13 cellular contexts compared by ENCODE assay signal in the genomic region with DNA sequence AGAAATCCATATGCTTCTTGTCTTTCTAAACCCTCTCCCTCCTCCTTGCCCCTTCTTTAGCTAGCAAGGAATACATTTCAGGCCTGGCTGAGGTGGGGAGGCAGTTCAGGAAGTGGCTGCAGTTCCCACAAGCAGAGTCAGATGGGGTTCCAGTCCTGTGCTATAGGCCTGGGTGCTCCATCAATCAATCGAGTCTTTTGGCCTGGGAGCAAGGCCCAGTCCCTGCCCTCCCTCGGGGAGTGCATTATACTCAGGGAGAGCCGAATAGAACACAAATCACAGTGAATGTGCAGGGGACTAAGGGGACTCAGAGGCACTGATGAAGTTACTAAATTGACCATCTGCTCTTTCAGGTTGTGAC. TPM values are rescaled to one million over a fixed set of nuclear protein-coding genes. Genes with fewer than 3 reads are reported as not detected.
DNase-seq lines count a peak whose midpoint lies in the region; ATAC-seq, FAIRE-seq and TF ChIP-seq lines count a peak whose summit lies in the region.
"Had no signal": no experiment of that assay in that cellular context is flagged by ENCODE, and none has a peak within 500 bp of the region (broad histone marks: within the 10 kb centered on the region; RNA-seq: fewer than 3 reads in every experiment).

No MANE protein-coding gene starts in this region.

- FAIRE-seq in kidney (lab: Jason Lieb, UNC): no peak
- FAIRE-seq: H1 had no signal

- H3K4me1 ChIP-seq in left ventricle myocardium inferior: peaks cover 28% of the 10 kb centered on the region
- peaks cover 5% of the 10 kb centered on the region for H3K4me1 ChIP-seq in right cardiac atrium (ENCODE audit: control insufficient read depth, insufficient read depth, low read length)
- peaks cover 2 to 15% of the 10 kb centered on the region in 2 donors for H3K4me1 ChIP-seq in kidney (ENCODE audit: control insufficient read depth in 1 of 2, insufficient read depth in 1 of 2, low read depth in 1 of 2, low read length in 2 of 2)

- intact Hi-C loops in left ventricle myocardium inferior (cut with micrococcal nuclease) (loop anchor here (5.0 kb wide), 2 partner anchors 139 to 219 kb away; no protein-coding TSS in a partner anchor), right cardiac atrium (cut with DNase I) (loop anchor here (2.0 to 10.0 kb wide), 4 partner anchors 67 to 139 kb away; no protein-coding TSS in a partner anchor), kidney (cut with DNase I) (loop anchor here (10.0 kb wide), 1 partner anchor 137 kb away; no protein-coding TSS in a partner anchor)

- no peaks in the 10 kb centered on the region for H3K27me3 ChIP-seq in left ventricle myocardium inferior (ENCODE audit: low read depth)
- no peaks in the 10 kb centered on the region for H3K27me3 ChIP-seq in right cardiac atrium (ENCODE audit: control insufficient read depth, insufficient read depth)
- H3K27me3 ChIP-seq: right atrium auricular region, upper lobe of left lung had no signal

- no peak overlapping the region for H3K4me3 ChIP-seq in left ventricle myocardium inferior
- no peak overlapping the region for H3K4me3 ChIP-seq in right cardiac atrium (ENCODE audit: low read length)
- no peak overlapping the region for H3K4me3 ChIP-seq in kidney (ENCODE audit: low read length in 2 of 2)
- H3K4me3 ChIP-seq: right atrium auricular region, upper lobe of left lung had no signal

- H3K9me3 ChIP-seq in left ventricle myocardium inferior (replicated peaks) (no peaks in the 10 kb centered on the region), right cardiac atrium (ENCODE audit: control insufficient read depth, low read length) (no peaks in the 10 kb centered on the region), kidney (ENCODE audit: control insufficient read depth in 1 of 2, low read length in 2 of 2) (no peaks in the 10 kb centered on the region)
- H3K9me3 ChIP-seq: right atrium auricular region, upper lobe of left lung had no signal

- ATAC-seq in right cardiac atrium (no peak), GM19351 (IDR thresholded peaks at IDR 0.05; ENCODE audit: unreplicated experiment) (no peak)

- peak overlapping the region; percentile 1 for H3K27ac ChIP-seq in left ventricle myocardium inferior (replicated peaks)
- no peak overlapping the region for H3K27ac ChIP-seq in right cardiac atrium (ENCODE audit: low read length)
- H3K27ac ChIP-seq in kidney (ENCODE audit: low read depth in 2 of 2, low read length in 2 of 2): no peak overlapping the region
- H3K27ac ChIP-seq: right atrium auricular region had no signal

- H3K9ac ChIP-seq in kidney (ENCODE audit: low read length in 2 of 2): no peak overlapping the region

- 57% methylated on average over 3 of the region's 3 CpGs for WGBS in right cardiac atrium

- DNase-seq in left ventricle myocardium inferior: no peak
- no peak for DNase-seq in right cardiac atrium
- DNase-seq in OCI-M1 (lab: John Stamatoyannopoulos, UW): peak; percentile 36
- DNase-seq in kidney: peak; percentile 61
- DNase-seq in SHP77 (lab: John Stamatoyannopoulos, UW): no peak
- DNase-seq in activated T-cell treated with anti-CD3 and anti-CD28 coated beads for 4 hours: no peak
- no peak for DNase-seq in NCI-H526 (lab: John Stamatoyannopoulos, UW)
- DNase-seq: SIG-M5; stimulated activated CD4-positive, alpha-beta T cell treated with anti-CD3 and anti-CD28 coated beads, Interleukin-2, amount 100 ng/mL, for 48 hours had no signal

- TF ChIP-seq CTCF in left ventricle myocardium inferior (IDR thresholded peaks at IDR 0.05; ENCODE audit: borderline replicate concordance) (no peak), kidney (IDR thresholded peaks at IDR 0.05; ENCODE audit: borderline replicate concordance, extremely low read depth, insufficient read depth) (no peak)

- H3K36me3 ChIP-seq in left ventricle myocardium inferior: no peaks in the 10 kb centered on the region
- H3K36me3 ChIP-seq in kidney (ENCODE audit: control insufficient read depth in 1 of 2, insufficient read depth in 2 of 2, low read length in 2 of 2): no peaks in the 10 kb centered on the region
- H3K36me3 ChIP-seq: right atrium auricular region, upper lobe of left lung had no signal

RNA-seq across cellular contexts. Expression of gene HERC1, which starts 58.0 kb away (rescaled TPM):
- total RNA-seq in left ventricle myocardium inferior (67.6 TPM), right cardiac atrium (10 to 100 TPM; 83.8 to 98.6 (median 85.8) TPM), kidney (77.3 TPM)
- polyA plus RNA-seq in right cardiac atrium (47.7 TPM), kidney (ENCODE audit: insufficient read depth, low read depth, low replicate concordance) (19.1 TPM)

Comparison
In these comparisons a context has a peak if more than half of its experiments do, and no peak if none do; other contexts are left out.
1. DNase-seq: peak in OCI-M1 (single experiment) and kidney (single experiment); none in left ventricle myocardium inferior (single experiment), right cardiac atrium (0 of 3), SHP77 (0 of 2), activated T-cell treated with anti-CD3 and anti-CD28 coated beads for 4 hours (single experiment) and NCI-H526 (0 of 2).